ENCODE assay signal across 8 cellular contexts in the genomic region with DNA sequence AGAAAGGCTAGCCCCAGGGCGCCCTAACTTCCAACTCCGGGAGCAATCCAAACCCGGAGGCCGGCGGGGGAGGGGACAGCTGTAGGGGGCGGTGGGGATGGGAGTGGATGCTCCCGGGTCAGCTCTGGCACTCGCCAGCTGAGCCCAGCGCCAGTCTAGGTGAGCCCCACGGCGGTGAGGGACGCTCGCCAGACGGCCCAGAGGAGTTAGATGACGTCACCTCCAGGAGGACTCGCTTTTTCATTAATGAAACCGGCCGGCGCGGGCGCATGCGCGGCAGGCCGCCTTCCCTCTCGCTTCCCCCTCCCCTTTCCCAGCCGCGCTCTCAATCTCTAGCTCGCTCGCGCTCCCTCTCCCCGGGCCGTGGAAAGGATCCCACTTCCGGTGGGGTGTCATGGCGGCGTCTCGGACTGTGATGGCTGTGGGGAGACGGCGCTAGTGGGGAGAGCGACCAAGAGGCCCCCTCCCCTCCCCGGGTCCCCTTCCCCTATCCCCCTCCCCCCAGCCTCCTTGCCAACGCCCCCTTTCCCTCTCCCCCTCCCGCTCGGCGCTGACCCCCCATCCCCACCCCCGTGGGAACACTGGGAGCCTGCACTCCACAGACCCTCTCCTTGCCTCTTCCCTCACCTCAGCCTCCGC.
DNase-seq lines count a peak whose midpoint lies in the region; ATAC-seq and TF ChIP-seq lines count a peak whose summit lies in the region.

A gene with protein sequence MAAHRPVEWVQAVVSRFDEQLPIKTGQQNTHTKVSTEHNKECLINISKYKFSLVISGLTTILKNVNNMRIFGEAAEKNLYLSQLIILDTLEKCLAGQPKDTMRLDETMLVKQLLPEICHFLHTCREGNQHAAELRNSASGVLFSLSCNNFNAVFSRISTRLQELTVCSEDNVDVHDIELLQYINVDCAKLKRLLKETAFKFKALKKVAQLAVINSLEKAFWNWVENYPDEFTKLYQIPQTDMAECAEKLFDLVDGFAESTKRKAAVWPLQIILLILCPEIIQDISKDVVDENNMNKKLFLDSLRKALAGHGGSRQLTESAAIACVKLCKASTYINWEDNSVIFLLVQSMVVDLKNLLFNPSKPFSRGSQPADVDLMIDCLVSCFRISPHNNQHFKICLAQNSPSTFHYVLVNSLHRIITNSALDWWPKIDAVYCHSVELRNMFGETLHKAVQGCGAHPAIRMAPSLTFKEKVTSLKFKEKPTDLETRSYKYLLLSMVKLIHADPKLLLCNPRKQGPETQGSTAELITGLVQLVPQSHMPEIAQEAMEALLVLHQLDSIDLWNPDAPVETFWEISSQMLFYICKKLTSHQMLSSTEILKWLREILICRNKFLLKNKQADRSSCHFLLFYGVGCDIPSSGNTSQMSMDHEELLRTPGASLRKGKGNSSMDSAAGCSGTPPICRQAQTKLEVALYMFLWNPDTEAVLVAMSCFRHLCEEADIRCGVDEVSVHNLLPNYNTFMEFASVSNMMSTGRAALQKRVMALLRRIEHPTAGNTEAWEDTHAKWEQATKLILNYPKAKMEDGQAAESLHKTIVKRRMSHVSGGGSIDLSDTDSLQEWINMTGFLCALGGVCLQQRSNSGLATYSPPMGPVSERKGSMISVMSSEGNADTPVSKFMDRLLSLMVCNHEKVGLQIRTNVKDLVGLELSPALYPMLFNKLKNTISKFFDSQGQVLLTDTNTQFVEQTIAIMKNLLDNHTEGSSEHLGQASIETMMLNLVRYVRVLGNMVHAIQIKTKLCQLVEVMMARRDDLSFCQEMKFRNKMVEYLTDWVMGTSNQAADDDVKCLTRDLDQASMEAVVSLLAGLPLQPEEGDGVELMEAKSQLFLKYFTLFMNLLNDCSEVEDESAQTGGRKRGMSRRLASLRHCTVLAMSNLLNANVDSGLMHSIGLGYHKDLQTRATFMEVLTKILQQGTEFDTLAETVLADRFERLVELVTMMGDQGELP (N-terminal part only) (plus strand): TSS at position 378 of the 639 bp plus-strand sequence. CDS start 333 bp downstream, outside the sequence.

- peak; percentile 57 for TF ChIP-seq POLR2A in GM19099 (IDR thresholded peaks at IDR 0.05; ENCODE audit: extremely low read depth, insufficient read length, low read depth)

- DNase-seq in AML-193 (lab: John Stamatoyannopoulos, UW) (peak; percentile 55 to 65), NCI-H524 treated with DMSO at 0.1 percent for 48 hours (lab: John Stamatoyannopoulos, UW) (peak; percentile 95), choroid plexus epithelial cell (ENCODE audit: low read depth) (peak; percentile 96), kidney tubule cell (ENCODE audit: low spot score) (peak; percentile 97)
- peak; percentile 82 to 87 for DNase-seq in activated CD4-positive, alpha-beta T cell treated with anti-CD3 and anti-CD28 coated beads for 4 hours
- peak; percentile 69 to 76 for DNase-seq in stimulated activated CD4-positive, alpha-beta T cell treated with anti-CD3 and anti-CD28 coated beads, Interleukin-1b, Interleukin-23, amount 100 ng/mL, for 1 hour (ENCODE audit: low read depth in 2 of 2)

- TF ChIP-seq CTCF in choroid plexus epithelial cell (conservative IDR thresholded peaks at IDR 0.05; ENCODE audit: low read depth, low read length), result no peak

- H3K4me3 ChIP-seq in choroid plexus epithelial cell (ENCODE audit: low read depth, low read length), result peak within 1 kb of the TSS; percentile 82

- peak; percentile 70 for ATAC-seq in HG03442 (IDR thresholded peaks at IDR 0.05; ENCODE audit: unreplicated experiment)

Comparison
In these comparisons a context has a peak if more than half of its experiments do, and no peak if none do; other contexts are left out.
1. Peak in every context shown above with its lines: DNase-seq, ATAC-seq and H3K4me3 ChIP-seq.